Comparison of ENCODE assay signal across 30 cellular contexts in the genomic region with DNA sequence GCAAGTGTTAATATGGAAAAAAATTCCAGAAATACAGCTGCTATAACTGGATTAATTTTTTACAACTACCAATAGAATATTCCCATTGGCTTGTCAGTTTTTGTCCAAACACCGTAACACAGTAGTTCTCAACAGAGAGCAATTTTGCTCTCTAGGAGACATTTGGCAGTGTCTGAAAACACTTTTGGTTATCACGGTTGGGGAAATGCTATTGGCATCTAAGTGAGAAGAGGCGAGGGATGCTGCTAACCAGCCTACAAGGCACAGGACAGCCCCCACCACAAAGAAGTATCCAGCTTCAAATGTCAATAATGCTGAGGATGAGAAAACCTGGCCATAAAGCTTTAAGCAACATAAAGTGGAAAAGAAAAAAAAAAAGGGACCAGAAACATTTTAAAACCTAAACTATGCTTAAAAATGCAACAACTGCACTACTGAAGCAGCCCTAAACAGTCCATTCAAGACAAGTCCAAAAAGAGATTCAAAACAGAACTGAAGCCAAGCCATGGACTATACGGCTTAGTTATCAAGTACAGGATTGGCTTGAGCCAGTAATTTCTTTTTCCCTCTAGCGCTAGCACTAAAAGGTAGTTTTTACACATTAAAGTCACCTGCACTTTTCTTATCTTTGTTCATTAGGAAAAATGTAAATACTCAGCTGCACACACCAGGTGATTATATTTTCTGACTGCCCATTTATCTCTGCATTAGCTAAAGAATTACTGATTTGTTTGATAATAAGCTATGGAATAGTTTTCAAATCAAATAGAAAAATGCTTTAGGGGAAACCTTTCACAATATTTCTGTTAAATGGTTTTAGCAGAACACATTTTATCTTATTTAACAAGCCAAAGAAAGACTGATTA.
DNase-seq lines count a peak whose midpoint lies in the region; ATAC-seq, FAIRE-seq and TF ChIP-seq lines count a peak whose summit lies in the region.
"Had no signal": no experiment of that assay in that cellular context is flagged by ENCODE, and none has a peak within 500 bp of the region (broad histone marks: within the 10 kb centered on the region; RNA-seq: fewer than 3 reads in every experiment).

No MANE protein-coding gene starts in this region.

- FAIRE-seq in GM19239 (lab: Jason Lieb, UNC) (peak; percentile 35), GM12878 (lab: Jason Lieb, UNC) (no peak)
- FAIRE-seq: GM12892, H1, kidney, RCC 7860, urothelium cell line had no signal

- TF ChIP-seq EP300 in GM12878 (IDR thresholded peaks at IDR 0.05; ENCODE audit: borderline replicate concordance in 1 of 2, control insufficient read depth in 1 of 2, low read depth in 2 of 2, low read length in 2 of 2) = no peak

- in situ Hi-C loops in GM12878 (cut with MboI) = no loop called here

- H4K20me1 ChIP-seq in GM12878 (ENCODE audit: control insufficient read depth, insufficient read depth) (no peaks in the 10 kb centered on the region), osteoblast (ENCODE audit: insufficient read depth, low read length) (peaks cover 13% of the 10 kb centered on the region)

- TF ChIP-seq POLR2A in GM12878 (IDR thresholded peaks at IDR 0.05; ENCODE audit: low read depth, low read length) = no peak

- peaks cover 96% of the 10 kb centered on the region for H3K79me2 ChIP-seq in GM12878 (ENCODE audit: control insufficient read depth, insufficient read depth, low read length)
- H3K79me2 ChIP-seq in osteoblast (ENCODE audit: insufficient read depth, low read length) = peaks cover 97% of the 10 kb centered on the region

- CTCF ChIA-PET in GM12878 (lab: Yijun Ruan, JAX) = interaction anchor here (0.9 to 1.0 kb wide), 2 partner anchors 28 to 111 kb away, joined by 3 to 4 read pairs; no protein-coding TSS in a partner anchor

- H3K9me3 ChIP-seq in CD4-positive, CD25-positive, alpha-beta regulatory T cell (ENCODE audit: control insufficient read depth in 2 of 2, low read length in 2 of 2) = no peaks in the 10 kb centered on the region
- H3K9me3 ChIP-seq in GM12878 (replicated peaks; ENCODE audit: control insufficient read depth, insufficient read depth, low read length) = peaks cover 1% of the 10 kb centered on the region; the same call in 2 of the 3 replicates
- no peaks in the 10 kb centered on the region for H3K9me3 ChIP-seq in osteoblast (ENCODE audit: low read depth, low read length)
- H3K9me3 ChIP-seq: right lobe of liver, SJCRH30 had no signal

- H3K27me3 ChIP-seq in CD4-positive, CD25-positive, alpha-beta regulatory T cell (ENCODE audit: control insufficient read depth, insufficient read depth, low read length) = no peaks in the 10 kb centered on the region
- no peaks in the 10 kb centered on the region for H3K27me3 ChIP-seq in GM12878 (replicated peaks in 1 of 2; ENCODE audit: control insufficient read depth in 2 of 2, insufficient read depth in 2 of 2, low read length in 1 of 2)
- no peaks in the 10 kb centered on the region for H3K27me3 ChIP-seq in osteoblast (ENCODE audit: insufficient read depth, low read length)
- H3K27me3 ChIP-seq in foreskin keratinocyte = no peaks in the 10 kb centered on the region
- H3K27me3 ChIP-seq: dorsolateral prefrontal cortex, right lobe of liver, SJCRH30 had no signal

- peaks cover 15% of the 10 kb centered on the region for H3K36me3 Mint-ChIP-seq in CD4-positive, CD25-positive, alpha-beta regulatory T cell

- H3K27me3 Mint-ChIP-seq in CD4-positive, CD25-positive, alpha-beta regulatory T cell = no peaks in the 10 kb centered on the region
- H3K27me3 Mint-ChIP-seq: stimulated activated memory B cell treated with anti-CD40 and anti-IgM and Interleukin-4, amounts not matched to agents 10 μg/mL and 1 μg/mL and 100 μg/mL, for 72 hours had no signal

- no peak overlapping the region for H3K4me3 Mint-ChIP-seq in CD4-positive, CD25-positive, alpha-beta regulatory T cell
- H3K4me3 Mint-ChIP-seq: CD14-positive monocyte; neural crest cell; stimulated activated memory B cell treated with anti-CD40 and anti-IgM and Interleukin-4, amounts not matched to agents 10 μg/mL and 1 μg/mL and 100 μg/mL, for 72 hours had no signal

- BruUV-seq in GM12878 (replicated peaks; lab: Mats Ljungman, UMichigan) = no TSS peak

- no peak for ATAC-seq in CD4-positive, CD25-positive, alpha-beta regulatory T cell (ENCODE audit: low read depth in 2 of 2)
- ATAC-seq in GM12878 (0 out of 3 replicates have a peak, but pooled peaks have one; percentile 14), foreskin keratinocyte (no peak)
- ATAC-seq: right lobe of liver; stimulated activated memory B cell treated with anti-CD40 and anti-IgM and Interleukin-4, amounts not matched to agents 10 μg/mL and 1 μg/mL and 100 μg/mL, for 72 hours had no signal

- POLR2A ChIA-PET in GM12878 (lab: Charles Lee) = interaction anchor here (0.6 to 0.7 kb wide), 4 partner anchors 16 to 253 kb away, joined by 3 to 8 read pairs (median 4); no protein-coding TSS in a partner anchor

- H3K9ac ChIP-seq in GM12878 (ENCODE audit: control insufficient read depth, insufficient read depth, low read length) = no peak overlapping the region

- peaks cover 7% of the 10 kb centered on the region for H3K4me1 ChIP-seq in CD4-positive, CD25-positive, alpha-beta regulatory T cell (ENCODE audit: control insufficient read depth, insufficient read depth, low read length, poor library complexity, severe bottlenecking)
- H3K4me1 ChIP-seq in GM12878 (ENCODE audit: control insufficient read depth, insufficient read depth, low read length) (peaks cover 12% of the 10 kb centered on the region), osteoblast (ENCODE audit: insufficient read depth, low read length) (peaks cover 53% of the 10 kb centered on the region), foreskin keratinocyte (peaks cover 25% of the 10 kb centered on the region)
- H3K4me1 ChIP-seq: SJCRH30 had no signal

- H3K4me3 ChIP-seq in CD4-positive, CD25-positive, alpha-beta regulatory T cell (ENCODE audit: low read depth, low read length) = no peak overlapping the region
- H3K4me3 ChIP-seq in GM12878 (no peak overlapping the region), osteoblast (ENCODE audit: insufficient read depth, low read length) (no peak overlapping the region)
- H3K4me3 ChIP-seq: dorsolateral prefrontal cortex, lung, right lobe of liver, SJCRH30 had no signal

- H3K27ac ChIP-seq in CD4-positive, CD25-positive, alpha-beta regulatory T cell (ENCODE audit: insufficient read depth, low read length, poor library complexity, severe bottlenecking) = no peak overlapping the region
- H3K27ac ChIP-seq in GM12878 (ENCODE audit: control insufficient read depth, insufficient read depth) (no peak overlapping the region), osteoblast (ENCODE audit: low read depth, low read length) (peak overlapping the region; percentile 68), foreskin keratinocyte (no peak overlapping the region)
- H3K27ac ChIP-seq: right lobe of liver, SJCRH30 had no signal

- RAD21 ChIA-PET in GM12878 (lab: Charles Lee; ENCODE audit: unreplicated experiment) = interaction anchor here (0.9 kb wide), 1 partner anchor 26 kb away, joined by 3 read pairs; no protein-coding TSS in a partner anchor

- H3K9me3 Mint-ChIP-seq in CD4-positive, CD25-positive, alpha-beta regulatory T cell = no peaks in the 10 kb centered on the region
- H3K9me3 Mint-ChIP-seq: neural crest cell had no signal

- H2AFZ ChIP-seq in GM12878 (ENCODE audit: control insufficient read depth, low read depth, low read length) (no peak overlapping the region), osteoblast (ENCODE audit: low read length) (no peak overlapping the region)

- TF ChIP-seq RAD21 in GM12878 (IDR thresholded peaks at IDR 0.05; ENCODE audit: insufficient read depth, low read depth, low read length) = no peak

- intact Hi-C loops in GM12878 (cut with micrococcal nuclease; ENCODE audit: unreplicated experiment) = loop anchor here (10.0 kb wide), 1 partner anchor 505 kb away; no protein-coding TSS in a partner anchor

- TF ChIP-seq CTCF in GM12878 (IDR thresholded peaks at IDR 0.05 in 2 of 3, conservative IDR thresholded peaks at IDR 0.05 in 1 of 3; ENCODE audit: control insufficient read depth in 2 of 3, extremely low read depth in 1 of 3, insufficient read depth in 1 of 3, low read depth in 3 of 3, low read length in 3 of 3) (no peak), osteoblast (IDR thresholded peaks at IDR 0.05; ENCODE audit: extremely low read depth, low read depth, low read length) (no peak), foreskin keratinocyte (conservative IDR thresholded peaks at IDR 0.05) (no peak)

- H3K4me2 ChIP-seq in GM12878 (ENCODE audit: control insufficient read depth, insufficient read depth) (no peak overlapping the region), osteoblast (ENCODE audit: insufficient read depth, low read length) (no peak overlapping the region)

- DNase-seq in CD4-positive, CD25-positive, alpha-beta regulatory T cell = no peak
- DNase-seq in GM19239 (ENCODE audit: insufficient read length, low spot score) (no peak), GM12878 (ENCODE audit: low read depth, low spot score) (no peak), osteoblast (ENCODE audit: insufficient read length, low spot score, missing footprints) (no peak), NCI-H1436 treated with DMSO at 0.1 percent for 48 hours (lab: John Stamatoyannopoulos, UW) (no peak), foreskin keratinocyte (no peak), cerebellar nuclear complex (lab: John Stamatoyannopoulos, UW) (no peak)
- DNase-seq: activated CD4-positive, alpha-beta T cell treated with anti-CD3 and anti-CD28 coated beads, Interleukin-2, amount 50 U/mL, for 48 hours; activated CD8-positive, alpha-beta memory T cell treated with anti-CD3 and anti-CD28 coated beads, Interleukin-2, amount 50 U/mL, for 4 hours; activated effector memory CD4-positive, alpha-beta T cell treated with Interleukin-2 at 50 U/mL for 16 hours; dorsolateral prefrontal cortex; EL; glutamatergic neuron; kidney; NCI-H1048; NCI-H2029; NCI-H2227 treated with DMSO at 0.1 percent for 48 hours; NCI-H526 treated with DMSO at 0.1 percent for 48 hours; posterior cingulate gyrus; right lobe of liver; SJCRH30; stimulated activated CD4-positive, alpha-beta T cell treated with anti-CD3 and anti-CD28 coated beads, Interleukin-4, amount 100 ng/mL, for 4 hours had no signal

- H3K4me1 Mint-ChIP-seq in CD4-positive, CD25-positive, alpha-beta regulatory T cell = peaks cover 24 to 75% (median 60%) of the 10 kb centered on the region in 4 donors
- H3K4me1 Mint-ChIP-seq: neural crest cell had no signal

- peak overlapping the region; percentile 31 to 60 (median 48) for H3K27ac Mint-ChIP-seq in CD4-positive, CD25-positive, alpha-beta regulatory T cell
- H3K27ac Mint-ChIP-seq: stimulated activated memory B cell treated with anti-CD40 and anti-IgM and Interleukin-4, amounts not matched to agents 10 μg/mL and 1 μg/mL and 100 μg/mL, for 72 hours had no signal

- WGBS in GM12878 (ENCODE audit: insufficient coverage, insufficient replicate concordance, low lambda C conversion rate, missing lambda C conversion rate) = 50% methylated on average over 5 of the region's 5 CpGs

- H3K36me3 ChIP-seq in CD4-positive, CD25-positive, alpha-beta regulatory T cell (ENCODE audit: control insufficient read depth, insufficient read depth, low read length) = no peaks in the 10 kb centered on the region
- H3K36me3 ChIP-seq in GM12878 (ENCODE audit: control insufficient read depth in 2 of 2, insufficient read depth in 2 of 2, low read length in 1 of 2) = peaks cover 2 to 3% of the 10 kb centered on the region in 2 experiments; a peak in 3 of 4 replicates
- H3K36me3 ChIP-seq in osteoblast (ENCODE audit: insufficient read depth, low read length) = no peaks in the 10 kb centered on the region
- H3K36me3 ChIP-seq: right lobe of liver, SJCRH30 had no signal

- SMC1A ChIA-PET in GM12878 (lab: Charles Lee; ENCODE audit: uncharacterized antibody, unreplicated experiment) = interaction anchor here (0.6 to 2.3 kb wide), 12 partner anchors 8 to 506 kb away, joined by 3 to 7 read pairs (median 3); no protein-coding TSS in a partner anchor
